8 cellular contexts compared by ENCODE assay signal in the genomic region with DNA sequence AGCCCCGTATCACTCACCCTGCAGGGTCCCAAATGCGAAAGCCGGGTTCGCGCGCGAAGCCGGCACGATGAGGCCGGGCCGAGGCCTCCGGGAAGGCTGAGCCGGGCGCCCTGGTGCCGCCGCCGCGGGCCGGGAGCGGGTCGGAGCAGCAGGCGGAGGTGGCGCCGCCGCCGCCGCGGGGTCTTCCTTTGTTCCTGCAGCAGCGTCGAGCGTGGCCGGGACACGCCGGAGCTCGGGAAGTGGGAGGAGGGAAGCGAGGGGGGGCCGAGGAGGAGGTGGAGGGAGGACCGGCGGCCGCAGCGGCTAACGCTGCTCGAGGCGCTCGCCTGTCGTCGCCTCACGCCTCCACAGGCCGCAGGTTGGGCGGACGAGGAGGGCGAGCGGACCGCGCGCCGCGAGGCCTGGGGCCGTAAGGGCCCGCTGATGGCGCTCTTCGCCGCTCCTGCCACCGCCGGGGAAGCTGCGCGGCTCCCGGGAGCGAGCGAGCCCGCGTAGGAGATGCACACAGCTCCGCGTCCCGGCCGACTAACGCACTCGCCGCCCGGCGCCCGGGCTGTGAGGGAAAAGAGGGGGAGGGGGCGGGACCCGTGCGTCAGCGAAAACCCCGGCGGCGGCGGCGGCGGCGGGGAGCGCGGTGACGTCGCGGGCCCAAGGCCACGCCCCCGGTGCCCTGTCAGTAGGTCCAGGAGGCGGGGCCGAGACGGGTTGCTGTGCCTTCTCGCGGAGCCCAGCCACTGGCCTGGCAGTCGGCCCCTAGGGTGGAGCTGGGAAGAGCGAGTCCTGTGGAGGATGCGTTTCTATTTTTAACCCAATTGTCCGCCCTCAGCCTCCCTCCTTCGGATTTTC. TPM values are rescaled to one million over a fixed set of nuclear protein-coding genes. Genes with fewer than 3 reads are reported as not detected.
A peak's percentile ranks its signal among the peaks of the same experiment; 100 is the strongest.
DNase-seq lines count a peak whose midpoint lies in the region; ATAC-seq and TF ChIP-seq lines count a peak whose summit lies in the region.

A gene with protein sequence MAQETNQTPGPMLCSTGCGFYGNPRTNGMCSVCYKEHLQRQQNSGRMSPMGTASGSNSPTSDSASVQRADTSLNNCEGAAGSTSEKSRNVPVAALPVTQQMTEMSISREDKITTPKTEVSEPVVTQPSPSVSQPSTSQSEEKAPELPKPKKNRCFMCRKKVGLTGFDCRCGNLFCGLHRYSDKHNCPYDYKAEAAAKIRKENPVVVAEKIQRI (minus strand): TSS at position 530 of the 846 bp plus-strand sequence. CDS start 4,430 bp downstream, outside the sequence.

- no peak for TF ChIP-seq CTCF in left lung (IDR thresholded peaks at IDR 0.05)

- H4K20me1 ChIP-seq in BLaER1 treated with 17β-estradiol and CSF1 and Interleukin-3, amounts not matched to agents 10 nM and 100 nM: peaks cover 39 to 51% (median 45%) of the 10 kb centered on the region in 11 experiments

- no peaks in the 10 kb centered on the region for H3K9me3 ChIP-seq in BLaER1 treated with 17β-estradiol and CSF1 and Interleukin-3, amounts not matched to agents 10 nM and 100 nM (replicated peaks in 1 of 11)
- H3K9me3 ChIP-seq in left lung: no peaks in the 10 kb centered on the region

- H3K27me3 ChIP-seq in BLaER1 treated with 17β-estradiol and CSF1 and Interleukin-3, amounts not matched to agents 10 nM and 100 nM: no peaks in the 10 kb centered on the region
- no peaks in the 10 kb centered on the region for H3K27me3 ChIP-seq in left lung

- peak within 1 kb of the TSS; percentile 71 to 99 (median 92) for H3K4me2 ChIP-seq in BLaER1 treated with 17β-estradiol and CSF1 and Interleukin-3, amounts not matched to agents 10 nM and 100 nM

- DNase-seq in NCI-H748 (lab: John Stamatoyannopoulos, UW; ENCODE audit: unreplicated experiment) (peak; percentile 99), left lung (peak; percentile 99)
- DNase-seq in activated CD4-positive, alpha-beta T cell treated with anti-CD3 and anti-CD28 coated beads, Interleukin-2, amount 50 U/mL, for 24 hours (ENCODE audit: low read depth in 1 of 2, low spot score in 1 of 2): peak; percentile 78 to 88
- peak; percentile 89 to 94 for DNase-seq in stimulated activated CD4-positive, alpha-beta T cell treated with anti-CD3 and anti-CD28 coated beads, Interleukin-2, amount 100 ng/mL, for 48 hours

- peak within 1 kb of the TSS; percentile 98 to 100 (median 99) for H3K9ac ChIP-seq in BLaER1 treated with 17β-estradiol and CSF1 and Interleukin-3, amounts not matched to agents 10 nM and 100 nM

- H3K36me3 Mint-ChIP-seq in dendritic cell treated with granulocyte-macrophage colony-stimulating factor and Interleukin-4, amounts not matched to agents 40 ng/mL and 50 ng/mL, for 4 days (ENCODE audit: low read depth): peaks cover 52% of the 10 kb centered on the region

- ATAC-seq in GM19324 (IDR thresholded peaks at IDR 0.05; ENCODE audit: low FRiP score, unreplicated experiment): peak; percentile 88
- peak; percentile 64 for ATAC-seq in HG03469 (IDR thresholded peaks at IDR 0.05; ENCODE audit: unreplicated experiment)
- ATAC-seq in left lung: peak; percentile 94

- intact Hi-C loops in dendritic cell treated with granulocyte-macrophage colony-stimulating factor and Interleukin-4, amounts not matched to agents 40 ng/mL and 50 ng/mL, for 4 days (cut with micrococcal nuclease): loop anchor here (2.0 to 5.0 kb wide), 4 partner anchors 60 to 177 kb away; no protein-coding TSS in a partner anchor
- intact Hi-C loops in left lung (cut with DNase I): no loop called here

- H3K4me3 Mint-ChIP-seq in dendritic cell treated with granulocyte-macrophage colony-stimulating factor and Interleukin-4, amounts not matched to agents 40 ng/mL and 50 ng/mL, for 4 days: peak within 1 kb of the TSS; percentile 76

- peaks cover 16% of the 10 kb centered on the region for H3K4me1 Mint-ChIP-seq in dendritic cell treated with granulocyte-macrophage colony-stimulating factor and Interleukin-4, amounts not matched to agents 40 ng/mL and 50 ng/mL, for 4 days (ENCODE audit: low read depth)

- H3K4me1 ChIP-seq in BLaER1 treated with 17β-estradiol and CSF1 and Interleukin-3, amounts not matched to agents 10 nM and 100 nM: peaks cover 18 to 32% (median 25%) of the 10 kb centered on the region in 10 experiments
- peaks cover 18 to 45% of the 10 kb centered on the region in 2 donors for H3K4me1 ChIP-seq in left lung

- peak within 1 kb of the TSS; percentile 75 to 99 (median 92) for H3K4me3 ChIP-seq in BLaER1 treated with 17β-estradiol and CSF1 and Interleukin-3, amounts not matched to agents 10 nM and 100 nM
- peak within 1 kb of the TSS; percentile 66 to 85 for H3K4me3 ChIP-seq in left lung

- no peaks in the 10 kb centered on the region for H3K9me3 Mint-ChIP-seq in dendritic cell treated with granulocyte-macrophage colony-stimulating factor and Interleukin-4, amounts not matched to agents 40 ng/mL and 50 ng/mL, for 4 days

- H3K27me3 Mint-ChIP-seq in dendritic cell treated with granulocyte-macrophage colony-stimulating factor and Interleukin-4, amounts not matched to agents 40 ng/mL and 50 ng/mL, for 4 days: no peaks in the 10 kb centered on the region

- peak within 1 kb of the TSS; percentile 97 for H3K27ac Mint-ChIP-seq in dendritic cell treated with granulocyte-macrophage colony-stimulating factor and Interleukin-4, amounts not matched to agents 40 ng/mL and 50 ng/mL, for 4 days

- H3K27ac ChIP-seq in BLaER1 treated with 17β-estradiol and CSF1 and Interleukin-3, amounts not matched to agents 10 nM and 100 nM: peak within 1 kb of the TSS; percentile 95 to 100 (median 99)
- H3K27ac ChIP-seq in left lung: peak within 1 kb of the TSS; percentile 100

- H3K36me3 ChIP-seq in BLaER1 treated with 17β-estradiol and CSF1 and Interleukin-3, amounts not matched to agents 10 nM and 100 nM: peaks cover 25 to 41% (median 39%) of the 10 kb centered on the region in 11 experiments
- peaks cover 0 to 12% of the 10 kb centered on the region in 2 donors for H3K36me3 ChIP-seq in left lung

RNA-seq across cellular contexts. Expression of the gene that starts here (rescaled TPM):
- total RNA-seq in left lung: 100 to 1,000 TPM; 149 to 161 TPM

Comparison
In these comparisons a context has a peak if more than half of its experiments do, and no peak if none do; other contexts are left out.
1. Peak in every context shown above with its lines: DNase-seq, ATAC-seq, H3K4me3 ChIP-seq and H3K27ac ChIP-seq.